In the genomic region with DNA sequence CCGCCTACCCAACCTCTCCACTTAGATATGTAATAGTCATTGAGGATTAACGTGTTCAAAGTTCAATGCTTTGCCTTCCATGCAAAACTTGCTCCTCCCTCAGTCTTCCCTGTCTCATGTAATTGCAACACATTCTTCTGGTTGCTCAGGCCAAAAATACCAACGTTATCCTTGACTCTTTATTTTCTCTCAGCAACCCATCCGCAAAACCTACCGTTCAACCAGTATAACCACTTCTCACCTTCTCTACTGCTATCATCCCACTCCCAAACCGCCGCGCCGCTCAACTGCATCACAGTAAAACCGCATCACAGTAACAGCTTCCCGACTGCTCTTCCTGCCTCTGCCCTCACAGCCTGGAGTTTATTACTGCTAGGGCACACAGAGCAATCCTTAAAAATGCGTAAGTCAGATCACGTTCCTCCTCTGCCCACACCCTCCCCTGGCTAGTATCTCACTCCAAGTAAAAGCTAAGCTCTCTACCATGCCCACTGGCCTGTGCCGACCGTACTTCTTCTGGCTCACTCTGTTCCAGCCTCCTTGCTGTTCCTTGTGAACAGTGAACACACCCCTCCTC, we compare ENCODE assay signal across 9 cellular contexts. TPM values are rescaled to one million over a fixed set of nuclear protein-coding genes. Genes with fewer than 3 reads are reported as not detected.
DNase-seq lines count a peak whose midpoint lies in the region; FAIRE-seq lines count a peak whose summit lies in the region.
"Had no signal": no experiment of that assay in that cellular context is flagged by ENCODE, and none has a peak within 500 bp of the region (broad histone marks: within the 10 kb centered on the region; RNA-seq: fewer than 3 reads in every experiment).

No MANE protein-coding gene starts in this region.

- peak overlapping the region; percentile 45 for H3K4me3 Mint-ChIP-seq in T-helper 1 cell treated with Interleukin-12 subunit alpha and Interleukin-12 subunit beta and Interleukin-4 antibody, amounts not matched to agents 30 μg/mL and 1 μg/mL, for 36 hours

- peaks cover 54% of the 10 kb centered on the region for H3K4me1 Mint-ChIP-seq in T-helper 1 cell treated with Interleukin-12 subunit alpha and Interleukin-12 subunit beta and Interleukin-4 antibody, amounts not matched to agents 30 μg/mL and 1 μg/mL, for 36 hours (ENCODE audit: low read depth)

- H3K9me3 Mint-ChIP-seq in T-helper 1 cell treated with Interleukin-12 subunit alpha and Interleukin-12 subunit beta and Interleukin-4 antibody, amounts not matched to agents 30 μg/mL and 1 μg/mL, for 36 hours, result no peaks in the 10 kb centered on the region

- H3K27me3 Mint-ChIP-seq in T-helper 1 cell treated with Interleukin-12 subunit alpha and Interleukin-12 subunit beta and Interleukin-4 antibody, amounts not matched to agents 30 μg/mL and 1 μg/mL, for 36 hours (ENCODE audit: low read depth), result no peaks in the 10 kb centered on the region

- peak overlapping the region; percentile 77 for H3K27ac Mint-ChIP-seq in T-helper 1 cell treated with Interleukin-12 subunit alpha and Interleukin-12 subunit beta and Interleukin-4 antibody, amounts not matched to agents 30 μg/mL and 1 μg/mL, for 36 hours

- peaks cover 46% of the 10 kb centered on the region for H3K36me3 Mint-ChIP-seq in T-helper 1 cell treated with Interleukin-12 subunit alpha and Interleukin-12 subunit beta and Interleukin-4 antibody, amounts not matched to agents 30 μg/mL and 1 μg/mL, for 36 hours (ENCODE audit: low read depth)

- no peak for DNase-seq in GM19239 (ENCODE audit: insufficient read length, low spot score)
- peak; percentile 27 for DNase-seq in effector CD4-positive, alpha-beta T cell
- peak; percentile 46 for DNase-seq in stimulated activated CD4-positive, alpha-beta T cell treated with anti-CD3 and anti-CD28 coated beads, Interleukin-15, amount 100 ng/mL, for 24 hours
- no peak for DNase-seq in SK-N-DZ (ENCODE audit: low spot score)
- no peak for DNase-seq in NCI-H2171 (lab: John Stamatoyannopoulos, UW)
- DNase-seq in NCI-H748 treated with DMSO at 0.1 percent for 48 hours (lab: John Stamatoyannopoulos, UW), result no peak
- DNase-seq: WERI-Rb-1 had no signal

- peak; percentile 28 for FAIRE-seq in GM19239 (lab: Jason Lieb, UNC)
- FAIRE-seq: bronchial epithelial cell had no signal

RNA-seq across cellular contexts. Expression of gene MTIF3, which starts 8.2 kb away (rescaled TPM):
- 31.1 and 33.2 TPM in 2 replicates for polyA plus RNA-seq in SK-N-DZ (2014; cell fraction: cytosol; rRNA removed)
- polyA plus RNA-seq in SK-N-DZ (2014; cell fraction: nucleus; rRNA removed), result 22.9 and 34.3 TPM in 2 replicates

RNA-seq across cellular contexts. Expression of gene GTF3A, which starts 17.7 kb away (rescaled TPM):
- 171 and 205 TPM in 2 replicates for polyA plus RNA-seq in SK-N-DZ (2014; cell fraction: cytosol; rRNA removed)
- polyA plus RNA-seq in SK-N-DZ (2014; cell fraction: nucleus; rRNA removed), result 112 and 153 TPM in 2 replicates

Comparison
In these comparisons a context has a peak if more than half of its experiments do, and no peak if none do; other contexts are left out.
1. DNase-seq: peak in effector CD4-positive, alpha-beta T cell (single experiment) and stimulated activated CD4-positive, alpha-beta T cell treated with anti-CD3 and anti-CD28 coated beads, Interleukin-15, amount 100 ng/mL, for 24 hours (single experiment); none in GM19239 (single experiment), SK-N-DZ (single experiment), NCI-H2171 (single experiment) and NCI-H748 treated with DMSO at 0.1 percent for 48 hours (single experiment).